In genomic region chr9:88173378-88173999, GRCh38 we compare ENCODE assay signal across 8 cellular contexts. TPM values are rescaled to one million over a fixed set of nuclear protein-coding genes. Genes with fewer than 3 reads are reported as not detected.
DNase-seq lines count a peak whose midpoint lies in the region; ATAC-seq and TF ChIP-seq lines count a peak whose summit lies in the region.

No MANE protein-coding gene starts in this region.

- no peaks in the 10 kb centered on the region for H3K4me1 ChIP-seq in mucosa of descending colon (ENCODE audit: low read depth)
- H3K4me1 ChIP-seq in upper lobe of left lung = no peaks in the 10 kb centered on the region

- DNase-seq in DMS153 (lab: John Stamatoyannopoulos, UW) = peak; percentile 5
- DNase-seq in DMS153 treated with DMSO at 0.1 percent for 48 hours (lab: John Stamatoyannopoulos, UW; ENCODE audit: unreplicated experiment) = no peak
- DNase-seq in NB4 (ENCODE audit: low read depth) = peak; percentile 83
- peak; percentile 83 for DNase-seq in dermis blood vessel endothelial cell
- DNase-seq in mucosa of descending colon = peak in 2 of 3 donors; percentile 49 to 59
- DNase-seq in upper lobe of left lung = peak in 1 of 2 donors; percentile 48

- TF ChIP-seq CTCF in NB4 (IDR thresholded peaks at IDR 0.05; ENCODE audit: low read depth, low read length) (peak; percentile 94), VCaP (conservative IDR thresholded peaks at IDR 0.05) (peak; percentile 72), mucosa of descending colon (IDR thresholded peaks at IDR 0.05) (no peak), upper lobe of left lung (IDR thresholded peaks at IDR 0.05) (peak in 5 of 6 experiments; percentile 25 to 63 (median 43))

- H3K27me3 ChIP-seq in upper lobe of left lung = no peaks in the 10 kb centered on the region

- WGBS in upper lobe of left lung, 2 donors = 66 to 69% methylated on average over 10 of the region's 10 CpGs

- intact Hi-C loops in mucosa of descending colon (cut with DNase I, micrococcal nuclease) = no loop called here

- H3K9me3 ChIP-seq in mucosa of descending colon = no peaks in the 10 kb centered on the region
- no peaks in the 10 kb centered on the region for H3K9me3 ChIP-seq in upper lobe of left lung

- TF ChIP-seq POLR2A in NB4 (IDR thresholded peaks at IDR 0.05; ENCODE audit: extremely low read depth, insufficient read length) = no peak
- no peak for TF ChIP-seq POLR2A in upper lobe of left lung (IDR thresholded peaks at IDR 0.05)

- H3K4me3 ChIP-seq in NB4 (ENCODE audit: low read depth, low read length) (no peak overlapping the region), mucosa of descending colon (no peak overlapping the region), upper lobe of left lung (no peak overlapping the region)

- H3K27ac ChIP-seq in VCaP (no peak overlapping the region), upper lobe of left lung (no peak overlapping the region)

- no peak for TF ChIP-seq EP300 in upper lobe of left lung (IDR thresholded peaks at IDR 0.05)

- no peaks in the 10 kb centered on the region for H3K36me3 ChIP-seq in mucosa of descending colon (ENCODE audit: low read depth)
- H3K36me3 ChIP-seq in upper lobe of left lung = no peaks in the 10 kb centered on the region

- no peak for ATAC-seq in mucosa of descending colon
- ATAC-seq in upper lobe of left lung (ENCODE audit: low FRiP score in 2 of 2) = peak in 1 of 2 donors; percentile 53
- no peak for ATAC-seq in HG02938 (IDR thresholded peaks at IDR 0.05; ENCODE audit: unreplicated experiment)

RNA-seq across cellular contexts. Expression of gene SPATA31C2, which starts 35.2 kb away (rescaled TPM):
- total RNA-seq in dermis blood vessel endothelial cell = not detected in 2 replicates
- total RNA-seq in mucosa of descending colon = not detected
- not detected for total RNA-seq in upper lobe of left lung
